Comparison of ENCODE assay signal across 8 cellular contexts in genomic region chr19:36113895-36114762, GRCh38. TPM values are rescaled to one million over a fixed set of nuclear protein-coding genes. Genes with fewer than 3 reads are reported as not detected.
DNase-seq lines count a peak whose midpoint lies in the region; ATAC-seq and TF ChIP-seq lines count a peak whose summit lies in the region.

No MANE protein-coding gene starts in this region.

- H2AFZ ChIP-seq in Karpas-422 (ENCODE audit: low read length) (peak overlapping the region; percentile 44; the same call in 1 of the 2 replicates), parathyroid adenoma (peak overlapping the region; percentile 83)

- peaks cover 29% of the 10 kb centered on the region; the same call in 1 of the 2 replicates for H4K20me1 ChIP-seq in Karpas-422 (ENCODE audit: insufficient read depth, low read depth, low read length)

- H3K4me3 Mint-ChIP-seq in activated T-cell treated with anti-CD3 and anti-CD28 coated beads, Interleukin-2, amount 50 U/mL, for 72 hours, result peak overlapping the region; percentile 97 to 98

- H3K9me3 ChIP-seq in Karpas-422 (ENCODE audit: low read length) (no peaks in the 10 kb centered on the region), parathyroid adenoma (ENCODE audit: control insufficient read depth, low read length) (no peaks in the 10 kb centered on the region)

- H3K4me1 ChIP-seq in Karpas-422 (ENCODE audit: low read length), result peaks cover 56% of the 10 kb centered on the region
- H3K4me1 ChIP-seq in parathyroid adenoma, result peaks cover 5% of the 10 kb centered on the region

- H3K79me2 ChIP-seq in Karpas-422 (ENCODE audit: low read length), result peaks cover 25% of the 10 kb centered on the region
- H3K79me2 ChIP-seq in parathyroid adenoma, result peaks cover 4% of the 10 kb centered on the region

- H3K27me3 ChIP-seq in Karpas-422 (ENCODE audit: low read length) (no peaks in the 10 kb centered on the region), parathyroid adenoma (ENCODE audit: control insufficient read depth, insufficient read depth, low read length) (no peaks in the 10 kb centered on the region)

- H3K9me3 Mint-ChIP-seq in activated T-cell treated with anti-CD3 and anti-CD28 coated beads, Interleukin-2, amount 50 U/mL, for 72 hours, result no peaks in the 10 kb centered on the region

- H3K4me2 ChIP-seq in Karpas-422 (ENCODE audit: low read depth, low read length, poor library complexity, severe bottlenecking), result peak overlapping the region; percentile 98
- H3K4me2 ChIP-seq in parathyroid adenoma (ENCODE audit: low read length), result peak overlapping the region; percentile 67

- peak; percentile 3 for TF ChIP-seq CTCF in foreskin fibroblast (IDR thresholded peaks at IDR 0.05; ENCODE audit: low read depth, low read length)
- no peak for TF ChIP-seq CTCF in parathyroid adenoma (IDR thresholded peaks at IDR 0.05)

- H3K27me3 Mint-ChIP-seq in activated T-cell treated with anti-CD3 and anti-CD28 coated beads, Interleukin-2, amount 50 U/mL, for 72 hours (ENCODE audit: low read depth), result no peaks in the 10 kb centered on the region

- peak overlapping the region; percentile 98 for H3K27ac Mint-ChIP-seq in activated T-cell treated with anti-CD3 and anti-CD28 coated beads, Interleukin-2, amount 50 U/mL, for 72 hours

- H3K9ac ChIP-seq in Karpas-422 (ENCODE audit: low read length), result peak overlapping the region; percentile 86
- peak overlapping the region; percentile 38 for H3K9ac ChIP-seq in parathyroid adenoma

- ATAC-seq in activated T-cell treated with anti-CD3 and anti-CD28 coated beads, Interleukin-2, amount 50 U/mL, for 72 hours (replicated peaks in 1 of 2), result no peak

- H3K27ac ChIP-seq in Karpas-422 (ENCODE audit: low read length) (peak overlapping the region; percentile 85), parathyroid adenoma (peak overlapping the region; percentile 91)

- DNase-seq in activated T-cell treated with anti-CD3 and anti-CD28 coated beads for 4 hours, result peak; percentile 9
- no peak for DNase-seq in activated T-cell treated with anti-CD3 and anti-CD28 coated beads, Interleukin-2, amount 50 U/mL, for 1 hour
- peak; percentile 73 for DNase-seq in Karpas-422
- DNase-seq in activated T-cell treated with anti-CD3 and anti-CD28 coated beads, Interleukin-2, amount 50 U/mL, for 72 hours, result peak; percentile 20 to 28
- peak; percentile 35 to 69 for DNase-seq in foreskin fibroblast
- no peak for DNase-seq in NCI-H774 (lab: John Stamatoyannopoulos, UW)
- DNase-seq in mucosa of gallbladder (ENCODE audit: low spot score), result no peak

- peaks cover 9 to 13% of the 10 kb centered on the region in 2 donors for H3K36me3 Mint-ChIP-seq in activated T-cell treated with anti-CD3 and anti-CD28 coated beads, Interleukin-2, amount 50 U/mL, for 72 hours (ENCODE audit: insufficient read depth in 2 of 2)

- peaks cover 39% of the 10 kb centered on the region for H3K4me1 Mint-ChIP-seq in activated T-cell treated with anti-CD3 and anti-CD28 coated beads, Interleukin-2, amount 50 U/mL, for 72 hours (ENCODE audit: low read depth)

- H3K9me2 ChIP-seq in Karpas-422 (replicated peaks; ENCODE audit: insufficient read depth, low read length), result no peaks in the 10 kb centered on the region

- H3K4me3 ChIP-seq in Karpas-422 (ENCODE audit: low read length), result peak overlapping the region; percentile 93
- H3K4me3 ChIP-seq in foreskin fibroblast (ENCODE audit: low read depth in 1 of 2, low read length in 2 of 2), result peak overlapping the region; percentile 80 to 92
- H3K4me3 ChIP-seq in parathyroid adenoma (ENCODE audit: low read depth, low read length), result peak overlapping the region; percentile 68

- H3K36me3 ChIP-seq in Karpas-422 (ENCODE audit: insufficient read depth, low read length) (peaks cover 9% of the 10 kb centered on the region; the same call in 1 of the 2 replicates), parathyroid adenoma (ENCODE audit: control insufficient read depth, insufficient read depth, low read length) (no peaks in the 10 kb centered on the region)

RNA-seq across cellular contexts. Expression of gene POLR2I, which starts 0.5 kb away (rescaled TPM):
- 175 and 322 TPM in 2 replicates for total RNA-seq in Karpas-422 (2014; rRNA removed; shearing (Covaris generic); ENCODE audit: low replicate concordance)
- 10 to 100 TPM; 38.6 to 55.0 TPM for total RNA-seq in activated T-cell treated with anti-CD3 and anti-CD28 coated beads, Interleukin-2, amount 50 U/mL, for 72 hours
- 74.5 TPM for total RNA-seq in mucosa of gallbladder

RNA-seq across cellular contexts. Expression of gene TBCB, which starts 1.1 kb away (rescaled TPM):
- total RNA-seq in Karpas-422 (2014; rRNA removed; shearing (Covaris generic); ENCODE audit: low replicate concordance), result 200 and 242 TPM in 2 replicates
- 10 to 100 TPM; 86.2 to 86.8 TPM for total RNA-seq in activated T-cell treated with anti-CD3 and anti-CD28 coated beads, Interleukin-2, amount 50 U/mL, for 72 hours
- total RNA-seq in mucosa of gallbladder, result 132 TPM

RNA-seq across cellular contexts. Expression of gene OVOL3, which starts 3.2 kb away (rescaled TPM):
- total RNA-seq in Karpas-422 (2014; rRNA removed; shearing (Covaris generic); ENCODE audit: low replicate concordance), result 1.6 and 3.1 TPM in 2 replicates
- total RNA-seq in activated T-cell treated with anti-CD3 and anti-CD28 coated beads, Interleukin-2, amount 50 U/mL, for 72 hours, result under 1 TPM in 1 of 2 donors, not detected in 1; 0.39 TPM
- not detected for total RNA-seq in mucosa of gallbladder

RNA-seq across cellular contexts. Expression of gene CAPNS1, which starts 25.7 kb away (rescaled TPM):
- total RNA-seq in Karpas-422 (2014; rRNA removed; shearing (Covaris generic); ENCODE audit: low replicate concordance), result 121 and 180 TPM in 2 replicates
- total RNA-seq in activated T-cell treated with anti-CD3 and anti-CD28 coated beads, Interleukin-2, amount 50 U/mL, for 72 hours, result 100 to 1,000 TPM; 361 to 382 TPM
- total RNA-seq in mucosa of gallbladder, result 584 TPM

RNA-seq across cellular contexts. Expression of gene COX7A1, which starts 38.1 kb away (rescaled TPM):
- not detected in 2 replicates for total RNA-seq in Karpas-422 (2014; rRNA removed; shearing (Covaris generic); ENCODE audit: low replicate concordance)
- not detected for total RNA-seq in activated T-cell treated with anti-CD3 and anti-CD28 coated beads, Interleukin-2, amount 50 U/mL, for 72 hours
- 55.7 TPM for total RNA-seq in mucosa of gallbladder

Comparison
In these comparisons a context has a peak if more than half of its experiments do, and no peak if none do; other contexts are left out.
1. DNase-seq: peak in activated T-cell treated with anti-CD3 and anti-CD28 coated beads for 4 hours (single experiment), Karpas-422 (single experiment), activated T-cell treated with anti-CD3 and anti-CD28 coated beads, Interleukin-2, amount 50 U/mL, for 72 hours (2 of 2) and foreskin fibroblast (2 of 2); none in activated T-cell treated with anti-CD3 and anti-CD28 coated beads, Interleukin-2, amount 50 U/mL, for 1 hour (single experiment), NCI-H774 (single experiment) and mucosa of gallbladder (single experiment).
2. Peak in every context shown above with its lines, with median percentiles within 50 percentile points of each other: H3K4me3 ChIP-seq.